ENCODE assay signal across 1 cellular context in the genomic region with DNA sequence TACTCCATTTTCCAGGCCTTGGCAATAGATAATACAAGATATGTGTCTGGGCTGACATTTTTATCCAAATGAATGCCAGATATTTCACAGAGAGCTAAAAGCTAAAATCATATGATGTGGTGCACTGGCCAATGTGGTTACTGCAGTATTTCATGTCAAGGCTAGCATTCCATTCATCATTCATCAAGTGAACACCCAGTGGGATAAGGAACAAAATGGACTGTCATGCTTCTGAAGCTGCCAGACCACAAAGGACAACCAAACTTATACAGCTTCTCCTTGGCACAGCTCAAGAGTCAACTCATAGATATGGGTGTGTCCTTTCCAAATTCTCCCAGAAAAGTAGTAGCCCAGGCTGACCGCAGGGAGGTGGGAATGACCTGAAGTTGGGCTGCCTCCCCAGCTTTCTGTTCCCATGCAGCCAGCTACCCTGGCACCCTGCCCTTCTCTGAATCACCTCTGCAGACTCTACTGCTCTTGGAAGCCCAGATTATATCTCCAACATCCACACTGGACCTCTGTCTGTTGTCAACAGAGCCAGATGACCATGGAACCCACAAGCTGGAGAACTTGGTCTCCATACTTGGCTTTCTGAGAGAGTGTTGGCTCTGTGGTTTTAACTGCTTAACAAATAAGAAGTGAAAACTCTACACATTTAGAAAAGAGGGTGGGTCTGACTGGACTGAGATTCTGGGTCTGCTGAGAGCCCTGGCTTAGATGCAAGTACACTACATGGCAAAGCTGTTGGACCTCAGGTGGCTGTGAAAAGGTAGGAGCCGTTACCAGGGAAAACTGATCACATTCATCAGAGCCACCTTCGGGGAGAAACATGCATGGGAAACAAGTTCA.
TF ChIP-seq lines count a peak whose summit lies in the region.

No MANE protein-coding gene starts in this region.

TF ChIP-seq in K562, 482 proteins besides CTCF, POLR2A, EP300 and RAD21 (continued from another document):
- TF ChIP-seq, protein P1, sequence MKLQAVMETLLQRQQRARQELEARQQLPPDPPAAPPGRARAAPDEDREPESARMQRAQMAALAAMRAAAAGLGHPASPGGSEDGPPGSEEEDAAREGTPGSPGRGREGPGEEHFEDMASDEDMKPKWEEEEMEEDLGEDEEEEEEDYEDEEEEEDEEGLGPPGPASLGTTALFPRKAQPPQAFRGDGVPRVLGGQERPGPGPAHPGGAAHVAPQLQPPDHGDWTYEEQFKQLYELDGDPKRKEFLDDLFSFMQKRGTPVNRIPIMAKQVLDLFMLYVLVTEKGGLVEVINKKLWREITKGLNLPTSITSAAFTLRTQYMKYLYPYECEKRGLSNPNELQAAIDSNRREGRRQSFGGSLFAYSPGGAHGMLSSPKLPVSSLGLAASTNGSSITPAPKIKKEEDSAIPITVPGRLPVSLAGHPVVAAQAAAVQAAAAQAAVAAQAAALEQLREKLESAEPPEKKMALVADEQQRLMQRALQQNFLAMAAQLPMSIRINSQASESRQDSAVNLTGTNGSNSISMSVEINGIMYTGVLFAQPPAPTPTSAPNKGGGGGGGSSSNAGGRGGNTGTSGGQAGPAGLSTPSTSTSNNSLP (IDR thresholded peaks at IDR 0.05; ENCODE audit: borderline replicate concordance, low read depth, low read length): no peak
- TF ChIP-seq, protein P2, sequence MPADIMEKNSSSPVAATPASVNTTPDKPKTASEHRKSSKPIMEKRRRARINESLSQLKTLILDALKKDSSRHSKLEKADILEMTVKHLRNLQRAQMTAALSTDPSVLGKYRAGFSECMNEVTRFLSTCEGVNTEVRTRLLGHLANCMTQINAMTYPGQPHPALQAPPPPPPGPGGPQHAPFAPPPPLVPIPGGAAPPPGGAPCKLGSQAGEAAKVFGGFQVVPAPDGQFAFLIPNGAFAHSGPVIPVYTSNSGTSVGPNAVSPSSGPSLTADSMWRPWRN (IDR thresholded peaks at IDR 0.05; ENCODE audit: low read depth): no peak
- TF ChIP-seq MEIS2 (IDR thresholded peaks at IDR 0.05; ENCODE audit: partially characterized antibody): peak; percentile 15
TF ChIP-seq in K562: peak in this region for 2.
